Comparison of ENCODE assay signal across 1 cellular context in the genomic region with DNA sequence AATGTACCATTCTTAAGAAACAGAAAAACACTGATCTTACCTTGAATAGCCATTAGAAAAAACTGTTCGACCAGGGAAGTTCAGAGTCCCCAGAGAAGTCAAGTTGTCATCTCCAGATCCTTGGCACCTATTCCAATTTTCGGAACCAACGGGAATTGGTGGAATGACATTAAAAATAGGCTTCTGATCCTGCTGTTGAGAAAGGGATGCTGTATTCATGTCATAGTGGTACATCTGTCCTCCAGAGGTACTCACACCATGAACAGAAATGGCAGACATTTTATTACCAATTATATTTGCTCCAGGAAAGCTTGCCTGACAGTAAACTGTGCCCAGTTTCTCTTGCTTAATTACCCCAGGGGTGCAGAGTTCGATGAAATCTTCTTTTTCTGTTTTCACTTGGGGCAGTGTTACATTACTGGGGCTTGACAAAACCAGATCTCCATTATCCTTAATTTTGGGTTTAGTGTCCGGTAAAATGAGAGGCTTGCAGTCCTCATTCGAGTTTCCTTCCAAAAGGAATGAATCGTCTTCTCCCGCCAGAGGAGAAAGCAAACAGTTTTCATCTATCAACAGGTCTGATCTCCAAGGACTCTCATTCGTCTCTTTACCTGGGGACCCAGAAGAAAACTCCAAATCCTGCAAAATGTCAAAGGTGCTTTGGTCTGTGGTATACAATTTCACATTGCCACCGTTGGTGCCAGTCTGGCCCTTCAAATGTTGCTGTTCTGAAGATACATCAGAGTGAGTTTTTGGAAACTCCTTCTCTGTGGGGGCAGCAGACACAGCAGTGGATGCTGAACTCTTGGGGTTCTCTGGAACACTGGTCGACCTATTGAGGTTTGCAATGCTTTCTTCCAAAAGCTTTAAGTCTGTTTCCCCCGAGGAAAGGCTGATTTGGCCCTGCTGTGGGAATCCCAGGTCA.
TF ChIP-seq lines count a peak whose summit lies in the region.

No MANE protein-coding gene starts in this region.

TF ChIP-seq in K562, 482 proteins besides CTCF, POLR2A, EP300 and RAD21:
- TF ChIP-seq MAFK (IDR thresholded peaks at IDR 0.05; ENCODE audit: low read length) (no peak), NR2C1 (IDR thresholded peaks at IDR 0.05) (no peak), NR2C1 (tag; IDR thresholded peaks at IDR 0.05) (no peak), ZNF668 (CRISPR knock-in tag; IDR thresholded peaks at IDR 0.05) (no peak), XRCC3 (IDR thresholded peaks at IDR 0.05) (no peak), ZNF282 (CRISPR knock-in tag; IDR thresholded peaks at IDR 0.05) (no peak), CREBBP (IDR thresholded peaks at IDR 0.05; ENCODE audit: low read depth, low read length) (no peak), ZNF224 (CRISPR knock-in tag; IDR thresholded peaks at IDR 0.05) (no peak), CTBP1 (IDR thresholded peaks at IDR 0.05; ENCODE audit: borderline replicate concordance) (no peak), TSC22D4 (tag; IDR thresholded peaks at IDR 0.05) (no peak), ADNP (tag; IDR thresholded peaks at IDR 0.05) (no peak), YBX1 (IDR thresholded peaks at IDR 0.05) (no peak), ZNF197 (CRISPR knock-in tag; IDR thresholded peaks at IDR 0.05; ENCODE audit: low read depth) (no peak), SIRT6 (IDR thresholded peaks at IDR 0.05; ENCODE audit: low read depth, low read length) (no peak)
- TF ChIP-seq, protein P1, sequence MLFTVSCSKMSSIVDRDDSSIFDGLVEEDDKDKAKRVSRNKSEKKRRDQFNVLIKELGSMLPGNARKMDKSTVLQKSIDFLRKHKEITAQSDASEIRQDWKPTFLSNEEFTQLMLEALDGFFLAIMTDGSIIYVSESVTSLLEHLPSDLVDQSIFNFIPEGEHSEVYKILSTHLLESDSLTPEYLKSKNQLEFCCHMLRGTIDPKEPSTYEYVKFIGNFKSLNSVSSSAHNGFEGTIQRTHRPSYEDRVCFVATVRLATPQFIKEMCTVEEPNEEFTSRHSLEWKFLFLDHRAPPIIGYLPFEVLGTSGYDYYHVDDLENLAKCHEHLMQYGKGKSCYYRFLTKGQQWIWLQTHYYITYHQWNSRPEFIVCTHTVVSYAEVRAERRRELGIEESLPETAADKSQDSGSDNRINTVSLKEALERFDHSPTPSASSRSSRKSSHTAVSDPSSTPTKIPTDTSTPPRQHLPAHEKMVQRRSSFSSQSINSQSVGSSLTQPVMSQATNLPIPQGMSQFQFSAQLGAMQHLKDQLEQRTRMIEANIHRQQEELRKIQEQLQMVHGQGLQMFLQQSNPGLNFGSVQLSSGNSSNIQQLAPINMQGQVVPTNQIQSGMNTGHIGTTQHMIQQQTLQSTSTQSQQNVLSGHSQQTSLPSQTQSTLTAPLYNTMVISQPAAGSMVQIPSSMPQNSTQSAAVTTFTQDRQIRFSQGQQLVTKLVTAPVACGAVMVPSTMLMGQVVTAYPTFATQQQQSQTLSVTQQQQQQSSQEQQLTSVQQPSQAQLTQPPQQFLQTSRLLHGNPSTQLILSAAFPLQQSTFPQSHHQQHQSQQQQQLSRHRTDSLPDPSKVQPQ (CRISPR knock-in tag; IDR thresholded peaks at IDR 0.05; ENCODE audit: borderline replicate concordance): no peak
TF ChIP-seq in K562: peak in this region for 0.
